ENCODE assay signal across 8 cellular contexts in genomic region chr3:108090701-108091497, GRCh38. TPM values are rescaled to one million over a fixed set of nuclear protein-coding genes. Genes with fewer than 3 reads are reported as not detected.
A peak's percentile ranks its signal among the peaks of the same experiment; 100 is the strongest.
DNase-seq lines count a peak whose midpoint lies in the region; ATAC-seq and TF ChIP-seq lines count a peak whose summit lies in the region.

TSS of gene CD47 (minus strand) at chr3:108091031. CDS start at chr3:108090908, 123 bp downstream.

- H3K36me3 Mint-ChIP-seq in activated naive CD4-positive, alpha-beta T cell treated with anti-CD3 and anti-CD28 coated beads, Interleukin-2, amount 50 U/mL, for 72 hours: peaks cover 13% of the 10 kb centered on the region in 2 donors

- H3K27me3 ChIP-seq in GM06990 (replicated peaks; ENCODE audit: control insufficient read depth, insufficient read depth, low read length): no peaks in the 10 kb centered on the region
- H3K27me3 ChIP-seq in suprapubic skin: no peaks in the 10 kb centered on the region

- H3K4me1 ChIP-seq in suprapubic skin: peaks cover 30% of the 10 kb centered on the region

- H3K36me3 ChIP-seq in GM06990 (ENCODE audit: control insufficient read depth, insufficient read depth, low read length) (no peaks in the 10 kb centered on the region), suprapubic skin (no peaks in the 10 kb centered on the region)

- TF ChIP-seq POLR2A in suprapubic skin (IDR thresholded peaks at IDR 0.05): peak in 1 of 2 donors; percentile 60

- WGBS in suprapubic skin: under 1% methylated on average over 61 of the region's 106 CpGs

- DNase-seq in GM06990 (ENCODE audit: extremely low read depth, insufficient read length) (peak; percentile 97), NCI-H1092 (lab: John Stamatoyannopoulos, UW) (peak; percentile 78), SKM-1 treated with dmso at 0.1 percent for 144 hours (lab: John Stamatoyannopoulos, UW; ENCODE audit: unreplicated experiment) (peak; percentile 87), glomerular endothelial cell (ENCODE audit: extremely low read depth, low read depth, low spot score) (no peak), omental fat pad (ENCODE audit: low spot score) (peak; percentile 83), suprapubic skin (ENCODE audit: low spot score in 2 of 2) (peak; percentile 96 to 97)
- peak; percentile 94 to 96 for DNase-seq in activated naive CD4-positive, alpha-beta T cell treated with anti-CD3 and anti-CD28 coated beads, Interleukin-2, amount 50 U/mL, for 72 hours (ENCODE audit: low spot score in 2 of 2)

- H3K4me3 ChIP-seq in GM06990 (replicated peaks; ENCODE audit: low read depth, low read length): peak within 1 kb of the TSS; percentile 68
- H3K4me3 ChIP-seq in suprapubic skin: peak within 1 kb of the TSS; percentile 94

- no peak for TF ChIP-seq EP300 in suprapubic skin (IDR thresholded peaks at IDR 0.05)

- peak within 1 kb of the TSS; percentile 90 for H3K27ac ChIP-seq in suprapubic skin

- peak within 1 kb of the TSS; percentile 95 to 99 for H3K27ac Mint-ChIP-seq in activated naive CD4-positive, alpha-beta T cell treated with anti-CD3 and anti-CD28 coated beads, Interleukin-2, amount 50 U/mL, for 72 hours

- peaks cover 0 to 9% of the 10 kb centered on the region in 2 donors for H3K9me3 Mint-ChIP-seq in activated naive CD4-positive, alpha-beta T cell treated with anti-CD3 and anti-CD28 coated beads, Interleukin-2, amount 50 U/mL, for 72 hours

- ATAC-seq in HG02571 (IDR thresholded peaks at IDR 0.05; ENCODE audit: unreplicated experiment) (peak; percentile 70), omental fat pad (ENCODE audit: low FRiP score) (peak; percentile 97)
- ATAC-seq in activated naive CD4-positive, alpha-beta T cell treated with anti-CD3 and anti-CD28 coated beads, Interleukin-2, amount 50 U/mL, for 72 hours: peak; percentile 71 to 78

- TF ChIP-seq CTCF in GM06990 (IDR thresholded peaks at IDR 0.05; ENCODE audit: insufficient read depth, low read length, poor library complexity, severe bottlenecking) (no peak), omental fat pad (IDR thresholded peaks at IDR 0.05) (no peak), suprapubic skin (IDR thresholded peaks at IDR 0.05) (no peak)

- no peaks in the 10 kb centered on the region for H3K9me3 ChIP-seq in suprapubic skin

RNA-seq across cellular contexts. Expression of gene CD47, which starts in this region (rescaled TPM):
- 100 to 1,000 TPM in 1 of 2 donors, 10 to 100 TPM in 1; 83.0 to 158 TPM for total RNA-seq in activated naive CD4-positive, alpha-beta T cell treated with anti-CD3 and anti-CD28 coated beads, Interleukin-2, amount 50 U/mL, for 72 hours
- total RNA-seq in glomerular endothelial cell (53.5 and 55.8 TPM in 2 replicates), omental fat pad (10 to 100 TPM; 42.7 to 58.7 (median 56.0) TPM), suprapubic skin (10 to 100 TPM; 37.8 to 94.4 (median 41.8) TPM)
